In genomic region chr2:134944975-134945374, GRCh38 we compare ENCODE assay signal across 18 cellular contexts. TPM values are rescaled to one million over a fixed set of nuclear protein-coding genes. Genes with fewer than 3 reads are reported as not detected.
A peak's percentile ranks its signal among the peaks of the same experiment; 100 is the strongest.
DNase-seq lines count a peak whose midpoint lies in the region; ATAC-seq and TF ChIP-seq lines count a peak whose summit lies in the region.
"Had no signal": no experiment of that assay in that cellular context is flagged by ENCODE, and none has a peak within 500 bp of the region (broad histone marks: within the 10 kb centered on the region; RNA-seq: fewer than 3 reads in every experiment).

No MANE protein-coding gene starts in this region.

- H3K36me3 Mint-ChIP-seq in natural killer cell = no peaks in the 10 kb centered on the region
- H3K36me3 Mint-ChIP-seq in natural killer cell treated with Interleukin-12 subunit alpha and Interleukin-12 subunit beta and Interleukin-15 and Interleukin-18, amount 100 ng/mL, for 72 hours = peaks cover 22% of the 10 kb centered on the region
- peaks cover 67% of the 10 kb centered on the region for H3K36me3 Mint-ChIP-seq in activated naive CD8-positive, alpha-beta T cell treated with anti-CD3 and anti-CD28 coated beads, Interleukin-2, amount 50 U/mL, for 24 hours (ENCODE audit: low read depth)
- H3K36me3 Mint-ChIP-seq in stimulated activated memory B cell treated with anti-CD40 and anti-IgM and Interleukin-4, amounts not matched to agents 10 μg/mL and 1 μg/mL and 100 μg/mL, for 72 hours = peaks cover 44% of the 10 kb centered on the region

- H3K27me3 Mint-ChIP-seq in natural killer cell (ENCODE audit: low read depth in 2 of 2) = no peaks in the 10 kb centered on the region
- no peaks in the 10 kb centered on the region for H3K27me3 Mint-ChIP-seq in natural killer cell treated with Interleukin-12 subunit alpha and Interleukin-12 subunit beta and Interleukin-15 and Interleukin-18, amount 100 ng/mL, for 72 hours
- no peaks in the 10 kb centered on the region for H3K27me3 Mint-ChIP-seq in activated naive CD8-positive, alpha-beta T cell treated with anti-CD3 and anti-CD28 coated beads, Interleukin-2, amount 50 U/mL, for 24 hours
- H3K27me3 Mint-ChIP-seq in stimulated activated memory B cell treated with anti-CD40 and anti-IgM and Interleukin-4, amounts not matched to agents 10 μg/mL and 1 μg/mL and 100 μg/mL, for 72 hours = no peaks in the 10 kb centered on the region

- H3K9me3 Mint-ChIP-seq in natural killer cell = no peaks in the 10 kb centered on the region
- no peaks in the 10 kb centered on the region for H3K9me3 Mint-ChIP-seq in natural killer cell treated with Interleukin-12 subunit alpha and Interleukin-12 subunit beta and Interleukin-15 and Interleukin-18, amount 100 ng/mL, for 72 hours
- no peaks in the 10 kb centered on the region for H3K9me3 Mint-ChIP-seq in activated naive CD8-positive, alpha-beta T cell treated with anti-CD3 and anti-CD28 coated beads, Interleukin-2, amount 50 U/mL, for 24 hours
- no peaks in the 10 kb centered on the region for H3K9me3 Mint-ChIP-seq in stimulated activated memory B cell treated with anti-CD40 and anti-IgM and Interleukin-4, amounts not matched to agents 10 μg/mL and 1 μg/mL and 100 μg/mL, for 72 hours

- H3K27ac Mint-ChIP-seq in natural killer cell = peak overlapping the region; percentile 7 to 15
- peak overlapping the region in 1 of 2 donors; percentile 36 for H3K27ac Mint-ChIP-seq in natural killer cell treated with Interleukin-12 subunit alpha and Interleukin-12 subunit beta and Interleukin-15 and Interleukin-18, amount 100 ng/mL, for 72 hours
- peak overlapping the region; percentile 51 for H3K27ac Mint-ChIP-seq in activated naive CD8-positive, alpha-beta T cell treated with anti-CD3 and anti-CD28 coated beads, Interleukin-2, amount 50 U/mL, for 24 hours
- peak overlapping the region; percentile 44 for H3K27ac Mint-ChIP-seq in stimulated activated memory B cell treated with anti-CD40 and anti-IgM and Interleukin-4, amounts not matched to agents 10 μg/mL and 1 μg/mL and 100 μg/mL, for 72 hours

- H3K4me1 Mint-ChIP-seq in natural killer cell = peaks cover 28 to 30% of the 10 kb centered on the region in 2 donors
- H3K4me1 Mint-ChIP-seq in natural killer cell treated with Interleukin-12 subunit alpha and Interleukin-12 subunit beta and Interleukin-15 and Interleukin-18, amount 100 ng/mL, for 72 hours (ENCODE audit: low read depth in 2 of 2) = peaks cover 17 to 21% of the 10 kb centered on the region in 2 donors
- peaks cover 41% of the 10 kb centered on the region for H3K4me1 Mint-ChIP-seq in activated naive CD8-positive, alpha-beta T cell treated with anti-CD3 and anti-CD28 coated beads, Interleukin-2, amount 50 U/mL, for 24 hours
- H3K4me1 Mint-ChIP-seq in stimulated activated memory B cell treated with anti-CD40 and anti-IgM and Interleukin-4, amounts not matched to agents 10 μg/mL and 1 μg/mL and 100 μg/mL, for 72 hours = peaks cover 29% of the 10 kb centered on the region

- peak; percentile 32 for DNase-seq in NCI-H82 (lab: John Stamatoyannopoulos, UW)
- DNase-seq in NCI-H82 treated with DMSO at 0.1 percent for 48 hours (lab: John Stamatoyannopoulos, UW; ENCODE audit: unreplicated experiment) = no peak
- DNase-seq in natural killer cell = no peak
- no peak for DNase-seq in natural killer cell treated with Interleukin-12 subunit alpha and Interleukin-12 subunit beta and Interleukin-15 and Interleukin-18, amount 100 ng/mL, for 72 hours (ENCODE audit: low spot score)
- no peak for DNase-seq in activated naive CD8-positive, alpha-beta T cell treated with anti-CD3 and anti-CD28 coated beads, Interleukin-2, amount 50 U/mL, for 24 hours
- DNase-seq in HuH-7.5 (ENCODE audit: low spot score) = no peak
- no peak for DNase-seq in omental fat pad (ENCODE audit: low spot score)
- DNase-seq: Caco-2, DMS79, HCEC 1CT, IMR-90, Kasumi-1, NCI-H1417, NCI-H1930, NCI-H2171, Peyer's patch had no signal

- TF ChIP-seq CTCF in natural killer cell (IDR thresholded peaks at IDR 0.05) (no peak), omental fat pad (IDR thresholded peaks at IDR 0.05) (no peak)

- ATAC-seq in natural killer cell = no peak
- ATAC-seq in natural killer cell treated with Interleukin-12 subunit alpha and Interleukin-12 subunit beta and Interleukin-15 and Interleukin-18, amount 100 ng/mL, for 72 hours = no peak
- ATAC-seq in activated naive CD8-positive, alpha-beta T cell treated with anti-CD3 and anti-CD28 coated beads, Interleukin-2, amount 50 U/mL, for 24 hours = no peak
- ATAC-seq in stimulated activated memory B cell treated with anti-CD40 and anti-IgM and Interleukin-4, amounts not matched to agents 10 μg/mL and 1 μg/mL and 100 μg/mL, for 72 hours = no peak
- ATAC-seq in omental fat pad (ENCODE audit: low FRiP score) = no peak
- ATAC-seq: GM12878 had no signal

- no peak overlapping the region for H3K4me3 Mint-ChIP-seq in natural killer cell
- no peak overlapping the region for H3K4me3 Mint-ChIP-seq in natural killer cell treated with Interleukin-12 subunit alpha and Interleukin-12 subunit beta and Interleukin-15 and Interleukin-18, amount 100 ng/mL, for 72 hours
- H3K4me3 Mint-ChIP-seq in activated naive CD8-positive, alpha-beta T cell treated with anti-CD3 and anti-CD28 coated beads, Interleukin-2, amount 50 U/mL, for 24 hours = no peak overlapping the region
- H3K4me3 Mint-ChIP-seq in stimulated activated memory B cell treated with anti-CD40 and anti-IgM and Interleukin-4, amounts not matched to agents 10 μg/mL and 1 μg/mL and 100 μg/mL, for 72 hours = no peak overlapping the region

- intact Hi-C loops in natural killer cell (cut with micrococcal nuclease) = no loop called here

RNA-seq across cellular contexts. Expression of gene CCNT2, which starts 26.4 kb away (rescaled TPM):
- 10 to 100 TPM; 86.9 to 93.1 (median 87.8) TPM for total RNA-seq in natural killer cell
- 10 to 100 TPM; 38.9 to 55.8 TPM for total RNA-seq in natural killer cell treated with Interleukin-12 subunit alpha and Interleukin-12 subunit beta and Interleukin-15 and Interleukin-18, amount 100 ng/mL, for 72 hours
- 10 to 100 TPM; 23.2 to 41.8 (median 34.5) TPM for total RNA-seq in omental fat pad
